Comparison of ENCODE assay signal across 28 cellular contexts in the genomic region with DNA sequence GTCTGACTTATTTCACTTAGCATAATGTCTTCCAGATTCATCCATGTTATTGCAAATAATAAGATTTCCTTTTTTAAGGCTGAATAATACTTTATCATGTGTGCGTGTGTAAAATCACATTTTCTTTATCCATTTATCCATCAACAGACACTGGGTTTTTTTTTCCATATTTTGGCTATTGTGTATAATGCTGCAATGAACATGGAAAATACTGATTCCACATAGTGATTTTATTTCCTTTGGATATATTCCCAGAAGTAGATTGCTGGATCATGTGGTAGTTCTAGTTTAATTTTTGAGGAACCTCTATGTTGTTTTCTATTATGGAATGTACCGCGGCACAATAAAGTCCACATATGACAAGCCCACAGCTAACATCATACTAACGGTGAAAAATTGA.
"Had no signal": no experiment of that assay in that cellular context is flagged by ENCODE, and none has a peak within 500 bp of the region (broad histone marks: within the 10 kb centered on the region; RNA-seq: fewer than 3 reads in every experiment).

No MANE protein-coding gene starts in this region.

- ATAC-seq: effector memory CD8-positive, alpha-beta T cell; esophagus mucosa; foreskin keratinocyte; gastrocnemius medialis; gastroesophageal sphincter; heart left ventricle; heart right ventricle had no signal

- H3K27me3 ChIP-seq: colonic mucosa, dorsolateral prefrontal cortex, esophagus muscularis mucosa, esophagus squamous epithelium, foreskin keratinocyte, gastrocnemius medialis, gastroesophageal sphincter, heart left ventricle, heart right ventricle had no signal

- DNase-seq: colonic mucosa; cortex of kidney; dermis blood vessel endothelial cell; dorsolateral prefrontal cortex; effector CD4-positive, alpha-beta T cell; effector CD8-positive, alpha-beta T cell; effector memory CD4-positive, alpha-beta T cell; effector memory CD8-positive, alpha-beta T cell; endodermal cell; erythroblast; esophagus squamous epithelium; foreskin fibroblast; foreskin keratinocyte; foreskin melanocyte; gastrocnemius medialis; glutamatergic neuron; head of caudate nucleus; heart left ventricle; heart right ventricle had no signal

- H3K4me3 ChIP-seq: colonic mucosa, coronary artery, dorsolateral prefrontal cortex, esophagus muscularis mucosa, esophagus squamous epithelium, gastrocnemius medialis, gastroesophageal sphincter, heart left ventricle, heart right ventricle had no signal

- H3K4me1 ChIP-seq: colonic mucosa, esophagus muscularis mucosa, esophagus squamous epithelium, foreskin keratinocyte, gastrocnemius medialis, gastroesophageal sphincter, heart left ventricle, heart right ventricle had no signal

- H3K36me3 ChIP-seq: colonic mucosa, esophagus muscularis mucosa, esophagus squamous epithelium, gastrocnemius medialis, gastroesophageal sphincter, heart left ventricle, heart right ventricle had no signal

- FAIRE-seq: colon, endometrium, endothelial cell of umbilical vein, frontal cortex had no signal

- H3K27ac ChIP-seq: colonic mucosa, coronary artery, dorsolateral prefrontal cortex, epithelial cell of prostate, esophagus muscularis mucosa, esophagus squamous epithelium, foreskin keratinocyte, gastrocnemius medialis, gastroesophageal sphincter, heart left ventricle, heart right ventricle had no signal

- H3K9me3 ChIP-seq: colonic mucosa, esophagus muscularis mucosa, esophagus squamous epithelium, gastrocnemius medialis, gastroesophageal sphincter had no signal
